In genomic region chr11:75275581-75275980, GRCh38 we compare ENCODE assay signal across 9 cellular contexts. TPM values are rescaled to one million over a fixed set of nuclear protein-coding genes. Genes with fewer than 3 reads are reported as not detected.
DNase-seq lines count a peak whose midpoint lies in the region; ATAC-seq and TF ChIP-seq lines count a peak whose summit lies in the region.
"Had no signal": no experiment of that assay in that cellular context is flagged by ENCODE, and none has a peak within 500 bp of the region (broad histone marks: within the 10 kb centered on the region; RNA-seq: fewer than 3 reads in every experiment).

No MANE protein-coding gene starts in this region.

- H3K79me2 ChIP-seq in mammary epithelial cell (ENCODE audit: insufficient read depth, low read length) (no peaks in the 10 kb centered on the region), Karpas-422 (ENCODE audit: low read length) (no peaks in the 10 kb centered on the region)

- intact Hi-C loops in mammary epithelial cell (cut with micrococcal nuclease), result no loop called here

- H3K36me3 ChIP-seq in mammary epithelial cell (ENCODE audit: insufficient read depth, low read length), result no peaks in the 10 kb centered on the region
- no peaks in the 10 kb centered on the region for H3K36me3 ChIP-seq in Karpas-422 (ENCODE audit: insufficient read depth, low read length)
- H3K36me3 ChIP-seq: thoracic aorta had no signal

- H3K4me3 ChIP-seq in mammary epithelial cell (replicated peaks in 1 of 3; ENCODE audit: insufficient read depth in 1 of 3, low read depth in 2 of 3, low read length in 3 of 3), result no peak overlapping the region
- H3K4me3 ChIP-seq in Karpas-422 (ENCODE audit: low read length), result no peak overlapping the region
- H3K4me3 ChIP-seq: thoracic aorta had no signal

- BruUV-seq in mammary epithelial cell (replicated peaks; lab: Mats Ljungman, UMichigan), result no TSS peak

- CTCF ChIA-PET in mammary epithelial cell (lab: Charles Lee; ENCODE audit: low non-redundant PET), result no interaction called here

- H3K27ac ChIP-seq in foreskin keratinocyte (no peak overlapping the region), mammary epithelial cell (ENCODE audit: insufficient read depth, low read depth, low read length) (no peak overlapping the region), Karpas-422 (ENCODE audit: low read length) (no peak overlapping the region)
- H3K27ac ChIP-seq: thoracic aorta had no signal

- TF ChIP-seq CTCF in foreskin keratinocyte (conservative IDR thresholded peaks at IDR 0.05) (no peak), mammary epithelial cell (conservative IDR thresholded peaks at IDR 0.05 in 1 of 2, IDR thresholded peaks at IDR 0.05 in 1 of 2; ENCODE audit: extremely low read depth in 1 of 2, insufficient read depth in 1 of 2, low read depth in 1 of 2, low read length in 2 of 2) (no peak)

- 91% methylated on average over 6 of the region's 6 CpGs for WGBS in mammary epithelial cell (ENCODE audit: low coverage, missing lambda C conversion rate)

- no peak for ATAC-seq in HG02642 (IDR thresholded peaks at IDR 0.05; ENCODE audit: poor library complexity, unreplicated experiment)
- no peak for ATAC-seq in foreskin keratinocyte

- H3K9me3 ChIP-seq in mammary epithelial cell (replicated peaks; ENCODE audit: insufficient read depth, low read length), result no peaks in the 10 kb centered on the region
- H3K9me3 ChIP-seq in Karpas-422 (ENCODE audit: low read length), result no peaks in the 10 kb centered on the region
- H3K9me3 ChIP-seq: thoracic aorta had no signal

- peaks cover 6% of the 10 kb centered on the region for H3K27me3 ChIP-seq in foreskin keratinocyte
- no peaks in the 10 kb centered on the region for H3K27me3 ChIP-seq in mammary epithelial cell (ENCODE audit: insufficient read depth, low read length)
- H3K27me3 ChIP-seq in Karpas-422 (ENCODE audit: low read length), result no peaks in the 10 kb centered on the region

- DNase-seq in KBM-7 (peak; percentile 86), foreskin keratinocyte (no peak), mammary epithelial cell (no peak), Karpas-422 (no peak)
- peak; percentile 59 for DNase-seq in activated CD4-positive, alpha-beta T cell treated with anti-CD3 and anti-CD28 coated beads for 1 hour
- peak; percentile 64 for DNase-seq in effector CD4-positive, alpha-beta T cell
- DNase-seq in stimulated activated CD4-positive, alpha-beta T cell treated with anti-CD3 and anti-CD28 coated beads, Interleukin-12 subunit alpha, Interleukin-12 subunit beta, amount 100 ng/mL, for 24 hours (ENCODE audit: low read depth in 2 of 2), result peak; percentile 20 to 39

- H3K4me2 ChIP-seq in mammary epithelial cell (ENCODE audit: insufficient read depth, low read depth, low read length), result no peak overlapping the region
- H3K4me2 ChIP-seq in Karpas-422 (ENCODE audit: low read depth, low read length, poor library complexity, severe bottlenecking), result no peak overlapping the region

- H2AFZ ChIP-seq in mammary epithelial cell (ENCODE audit: low read depth, low read length) (no peak overlapping the region), Karpas-422 (ENCODE audit: low read length) (no peak overlapping the region)

- dilution Hi-C loops in mammary epithelial cell (cut with HindIII; ENCODE audit: low sequenced_read_pairs), result no loop called here

- in situ Hi-C loops in KBM-7 (cut with MboI; ENCODE audit: low pct_unique_long_range_greater_than_20kb, low sequenced_read_pairs), result loop anchor here (10.0 kb wide), 1 partner anchor 119 kb away; the partner anchor contains the start of gene RPS3
- in situ Hi-C loops in mammary epithelial cell (cut with MboI; ENCODE audit: low sequenced_read_pairs in 2 of 2), result loop anchor here (5.0 to 25.0 kb wide), 3 partner anchors 107 to 262 kb away; partner anchors contain the start of gene GDPD5 (in 1 of the 2)

- H3K4me1 ChIP-seq in foreskin keratinocyte (no peaks in the 10 kb centered on the region), mammary epithelial cell (ENCODE audit: insufficient read depth, low read length) (no peaks in the 10 kb centered on the region), Karpas-422 (ENCODE audit: low read length) (no peaks in the 10 kb centered on the region)

- no peaks in the 10 kb centered on the region for H3K9me2 ChIP-seq in Karpas-422 (replicated peaks; ENCODE audit: insufficient read depth, low read length)

- H4K20me1 ChIP-seq in mammary epithelial cell (ENCODE audit: insufficient read depth, low read length) (no peaks in the 10 kb centered on the region), Karpas-422 (ENCODE audit: insufficient read depth, low read depth, low read length) (no peaks in the 10 kb centered on the region)

- no peak overlapping the region for H3K9ac ChIP-seq in mammary epithelial cell (ENCODE audit: insufficient read depth, low read length)
- H3K9ac ChIP-seq in Karpas-422 (ENCODE audit: low read length), result no peak overlapping the region

RNA-seq across cellular contexts. Expression of gene TPBGL, which starts 35.0 kb away (rescaled TPM):
- total RNA-seq in foreskin keratinocyte (not detected in 2 replicates), mammary epithelial cell (under 1 TPM in 1 of 2 donors, not detected in 1; 0.21 TPM)
- polyA plus RNA-seq in foreskin keratinocyte (0.01 TPM in 1 of 2 replicates, not detected in the other), mammary epithelial cell (0.01 TPM)
- not detected for polyA minus RNA-seq in mammary epithelial cell
- total RNA-seq in Karpas-422 (2014; rRNA removed; shearing (Covaris generic); ENCODE audit: low replicate concordance), result not detected in 2 replicates

Comparison
In these comparisons a context has a peak if more than half of its experiments do, and no peak if none do; other contexts are left out.
1. DNase-seq: peak in KBM-7 (single experiment), activated CD4-positive, alpha-beta T cell treated with anti-CD3 and anti-CD28 coated beads for 1 hour (single experiment), effector CD4-positive, alpha-beta T cell (single experiment) and stimulated activated CD4-positive, alpha-beta T cell treated with anti-CD3 and anti-CD28 coated beads, Interleukin-12 subunit alpha, Interleukin-12 subunit beta, amount 100 ng/mL, for 24 hours (2 of 2); none in foreskin keratinocyte (0 of 2), mammary epithelial cell (single experiment) and Karpas-422 (single experiment).